Comparison of ENCODE assay signal across 9 cellular contexts in the genomic region with DNA sequence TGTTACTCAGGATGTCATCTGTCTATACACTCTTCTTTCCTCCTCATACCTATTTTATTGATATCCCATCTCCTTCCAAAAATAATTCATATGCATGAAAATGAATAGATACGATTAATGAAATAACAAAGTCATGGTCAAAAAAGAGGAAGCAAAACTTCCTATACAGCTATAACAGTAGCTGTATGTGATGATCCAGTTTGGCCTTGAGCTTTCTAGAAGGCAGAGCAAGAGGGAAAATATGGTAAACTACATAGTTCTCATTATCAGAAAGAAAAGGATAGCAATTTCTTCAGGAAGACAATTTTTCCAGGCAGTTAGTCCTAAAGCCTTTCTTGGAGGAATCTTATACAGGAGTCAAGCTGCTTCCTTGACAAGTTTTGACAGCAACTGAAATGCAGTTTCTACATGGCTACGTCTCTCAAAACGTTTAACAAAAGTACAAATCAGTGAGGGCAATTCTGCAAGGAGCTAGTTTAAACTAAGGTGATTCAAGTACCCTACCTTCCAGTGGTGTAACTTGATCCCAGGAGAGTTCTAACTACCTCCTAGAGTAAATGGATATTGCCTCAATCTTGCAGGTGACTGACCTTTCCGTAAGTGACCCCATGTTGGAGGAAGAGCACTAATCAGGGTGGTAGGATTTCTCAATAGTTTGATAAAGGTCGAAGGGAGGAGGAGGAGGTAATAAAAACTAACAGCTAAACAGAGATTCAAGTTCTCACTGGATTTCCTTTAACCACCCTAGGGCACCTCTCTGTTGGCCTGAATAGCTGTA. TPM values are rescaled to one million over a fixed set of nuclear protein-coding genes. Genes with fewer than 3 reads are reported as not detected.
DNase-seq lines count a peak whose midpoint lies in the region; ATAC-seq and TF ChIP-seq lines count a peak whose summit lies in the region.
"Had no signal": no experiment of that assay in that cellular context is flagged by ENCODE, and none has a peak within 500 bp of the region (broad histone marks: within the 10 kb centered on the region; RNA-seq: fewer than 3 reads in every experiment).

No MANE protein-coding gene starts in this region.

- H3K79me1 ChIP-seq in mesenchymal stem cell (replicated peaks; ENCODE audit: low read length, poor library complexity, severe bottlenecking): peaks cover 6% of the 10 kb centered on the region

- H3K4me1 Mint-ChIP-seq in activated naive CD8-positive, alpha-beta T cell (ENCODE audit: low read depth): peaks cover 23% of the 10 kb centered on the region

- H2AFZ ChIP-seq in mesenchymal stem cell (ENCODE audit: low read depth, low read length): no peak overlapping the region

- peak overlapping the region; percentile 78 for H3K4me3 ChIP-seq in BE2C (ENCODE audit: low read depth, low read length)
- H3K4me3 ChIP-seq in mesenchymal stem cell (ENCODE audit: insufficient read depth in 1 of 2, low read depth in 1 of 2, low read length in 2 of 2): peak overlapping the region in 1 of 2 experiments; percentile 95

- no peak overlapping the region for H2BK12ac ChIP-seq in mesenchymal stem cell (ENCODE audit: low read length in 2 of 2)

- H4K8ac ChIP-seq in mesenchymal stem cell (ENCODE audit: low read length): no peak overlapping the region

- H3K36me3 Mint-ChIP-seq in activated naive CD8-positive, alpha-beta T cell: no peaks in the 10 kb centered on the region

- no peak overlapping the region for H3K23ac ChIP-seq in mesenchymal stem cell (ENCODE audit: low read length in 2 of 2)

- H2BK120ac ChIP-seq in mesenchymal stem cell (ENCODE audit: low read depth, low read length): no peak overlapping the region

- no peak overlapping the region for H2AK5ac ChIP-seq in mesenchymal stem cell (ENCODE audit: low read length, severe bottlenecking)

- H3K18ac ChIP-seq in mesenchymal stem cell (ENCODE audit: low read depth in 1 of 2, low read length in 2 of 2): no peak overlapping the region

- no peak for TF ChIP-seq CTCF in BE2C (IDR thresholded peaks at IDR 0.05; ENCODE audit: low read depth, low read length)

- H3K27me3 ChIP-seq in BE2C (no peaks in the 10 kb centered on the region), mesenchymal stem cell (ENCODE audit: control insufficient read depth in 1 of 2, insufficient read depth in 1 of 2, low read length in 2 of 2) (no peaks in the 10 kb centered on the region)

- H3K27ac ChIP-seq in mesenchymal stem cell (ENCODE audit: low read length, poor library complexity, severe bottlenecking): no peak overlapping the region

- H3K36me3 ChIP-seq in BE2C (no peaks in the 10 kb centered on the region), mesenchymal stem cell (ENCODE audit: control insufficient read depth in 1 of 2, insufficient read depth in 2 of 2, low read depth in 1 of 2, low read length in 2 of 2) (peaks cover 0 to 7% of the 10 kb centered on the region in 2 experiments)

- H3K14ac ChIP-seq in mesenchymal stem cell (ENCODE audit: low read length in 2 of 2): no peak overlapping the region

- no peak overlapping the region for H4K91ac ChIP-seq in mesenchymal stem cell (ENCODE audit: low read length)

- H3K9me3 ChIP-seq in BE2C (no peaks in the 10 kb centered on the region), mesenchymal stem cell (ENCODE audit: control insufficient read depth, low read length) (no peaks in the 10 kb centered on the region)

- H3K27me3 Mint-ChIP-seq in activated naive CD8-positive, alpha-beta T cell: no peaks in the 10 kb centered on the region

- no peak overlapping the region for H3K4ac ChIP-seq in mesenchymal stem cell (ENCODE audit: low read depth in 1 of 2, low read length in 2 of 2)

- ATAC-seq in HG03045 (IDR thresholded peaks at IDR 0.05; ENCODE audit: unreplicated experiment): no peak

- DNase-seq in BE2C (no peak), HuH-7 (ENCODE audit: low spot score) (peak; percentile 57), mesenchymal stem cell (no peak), amygdala (lab: John Stamatoyannopoulos, UW) (no peak), NCI-H2107 treated with DMSO at 0.1 percent for 48 hours (lab: John Stamatoyannopoulos, UW; ENCODE audit: unreplicated experiment) (no peak)
- DNase-seq in central memory CD4-positive, alpha-beta T cell: no peak
- DNase-seq: T-helper 9 cell had no signal

- peak overlapping the region; percentile 97 for H3K4me3 Mint-ChIP-seq in activated naive CD8-positive, alpha-beta T cell

- H3K9me3 Mint-ChIP-seq in activated naive CD8-positive, alpha-beta T cell (ENCODE audit: low read depth): no peaks in the 10 kb centered on the region

- H3K4me1 ChIP-seq in BE2C: no peaks in the 10 kb centered on the region
- peaks cover 10% of the 10 kb centered on the region for H3K4me1 ChIP-seq in mesenchymal stem cell (ENCODE audit: control insufficient read depth, insufficient read depth, low read depth, low read length)

- peak overlapping the region; percentile 99 for H3K4me2 ChIP-seq in mesenchymal stem cell (ENCODE audit: low read length, poor library complexity, severe bottlenecking)

- no peak overlapping the region for H2BK15ac ChIP-seq in mesenchymal stem cell (ENCODE audit: low read depth, poor library complexity, severe bottlenecking)

- no peak overlapping the region for H2BK5ac ChIP-seq in mesenchymal stem cell (ENCODE audit: low read depth, low read length, poor library complexity, severe bottlenecking)

- H3K9ac ChIP-seq in mesenchymal stem cell (ENCODE audit: low read length): peak overlapping the region; percentile 97

- H3K27ac Mint-ChIP-seq in activated naive CD8-positive, alpha-beta T cell: peak overlapping the region; percentile 54

- WGBS in mesenchymal stem cell: no CpG with 5 or more reads among the region's 5 CpGs

RNA-seq across cellular contexts. Expression of a gene that starts 1.0 kb away (rescaled TPM):
- polyA plus RNA-seq in BE2C (2012; ENCODE audit: insufficient read depth, insufficient read length, low read depth): 16.4 TPM
- 6.1 TPM for polyA plus RNA-seq in mesenchymal stem cell (2013, experiment 1 of 2)
- 6.1 TPM for polyA plus RNA-seq in mesenchymal stem cell (2013, experiment 2 of 2)

RNA-seq across cellular contexts. Expression of a gene that starts 16.2 kb away (rescaled TPM):
- 10.1 TPM for polyA plus RNA-seq in BE2C (2012; ENCODE audit: insufficient read depth, insufficient read length, low read depth)
- polyA plus RNA-seq in mesenchymal stem cell (2013, experiment 1 of 2): 1.7 TPM
- 1.8 TPM for polyA plus RNA-seq in mesenchymal stem cell (2013, experiment 2 of 2)

RNA-seq across cellular contexts. Expression of a gene that starts 21.1 kb away (rescaled TPM):
- 30.9 TPM for polyA plus RNA-seq in BE2C (2012; ENCODE audit: insufficient read depth, insufficient read length, low read depth)
- polyA plus RNA-seq in mesenchymal stem cell (2013, experiment 1 of 2): 25.6 TPM
- polyA plus RNA-seq in mesenchymal stem cell (2013, experiment 2 of 2): 26.4 TPM

RNA-seq across cellular contexts. Expression of a gene that starts 26.5 kb away (rescaled TPM):
- polyA plus RNA-seq in BE2C (2012; ENCODE audit: insufficient read depth, insufficient read length, low read depth): 73.0 TPM
- 104 TPM for polyA plus RNA-seq in mesenchymal stem cell (2013, experiment 1 of 2)
- polyA plus RNA-seq in mesenchymal stem cell (2013, experiment 2 of 2): 104 TPM

RNA-seq across cellular contexts. Expression of a gene that starts 45.4 kb away (rescaled TPM):
- 22.6 TPM for polyA plus RNA-seq in BE2C (2012; ENCODE audit: insufficient read depth, insufficient read length, low read depth)
- polyA plus RNA-seq in mesenchymal stem cell (2013, experiment 1 of 2): 36.8 TPM
- polyA plus RNA-seq in mesenchymal stem cell (2013, experiment 2 of 2): 34.3 TPM
